Comparison of ENCODE assay signal across 8 cellular contexts in genomic region chr5:141413540-141414069, GRCh38. TPM values are rescaled to one million over a fixed set of nuclear protein-coding genes. Genes with fewer than 3 reads are reported as not detected.
DNase-seq lines count a peak whose midpoint lies in the region; ATAC-seq and TF ChIP-seq lines count a peak whose summit lies in the region.

No MANE protein-coding gene starts in this region.

- no peaks in the 10 kb centered on the region for H3F3A ChIP-seq in OCI-LY1 (ENCODE audit: insufficient read depth, low read length)

- H3K36me3 ChIP-seq in ES-I3 (ENCODE audit: insufficient read depth, low read length), result no peaks in the 10 kb centered on the region
- H3K36me3 ChIP-seq in OCI-LY1 (ENCODE audit: insufficient read depth, low read length), result no peaks in the 10 kb centered on the region
- no peaks in the 10 kb centered on the region for H3K36me3 ChIP-seq in fibroblast of lung (ENCODE audit: control insufficient read depth, insufficient read depth, low read length)
- H3K36me3 ChIP-seq in parathyroid adenoma (ENCODE audit: control insufficient read depth, insufficient read depth, low read length), result peaks cover 7% of the 10 kb centered on the region

- H3K9ac ChIP-seq in ES-I3 (ENCODE audit: low read depth, low read length), result peak overlapping the region; percentile 24; the same call in 1 of the 2 replicates
- peak overlapping the region; percentile 79 for H3K9ac ChIP-seq in OCI-LY1 (ENCODE audit: low read length)
- no peak overlapping the region for H3K9ac ChIP-seq in fibroblast of lung (ENCODE audit: insufficient read depth, low read length)
- no peak overlapping the region for H3K9ac ChIP-seq in parathyroid adenoma

- H4K20me1 ChIP-seq in OCI-LY1 (ENCODE audit: insufficient read depth, low read length), result no peaks in the 10 kb centered on the region
- H4K20me1 ChIP-seq in fibroblast of lung (ENCODE audit: control insufficient read depth, extremely low read depth, insufficient read depth, low read length), result no peaks in the 10 kb centered on the region

- DNase-seq in fibroblast of lung (ENCODE audit: low read depth in 2 of 2), result no peak
- no peak for DNase-seq in NCI-H226
- DNase-seq in AML-193 (lab: John Stamatoyannopoulos, UW), result no peak
- no peak for DNase-seq in MV-4-11 (lab: John Stamatoyannopoulos, UW)

- no peaks in the 10 kb centered on the region for H3K79me2 ChIP-seq in OCI-LY1 (ENCODE audit: insufficient read depth, low read length)
- no peaks in the 10 kb centered on the region for H3K79me2 ChIP-seq in fibroblast of lung (ENCODE audit: control insufficient read depth, insufficient read depth, low read length)
- H3K79me2 ChIP-seq in parathyroid adenoma, result no peaks in the 10 kb centered on the region

- H3K4me2 ChIP-seq in OCI-LY1 (ENCODE audit: low read length) (peak overlapping the region; percentile 96), fibroblast of lung (ENCODE audit: extremely low read depth, insufficient read depth, low read length) (peak overlapping the region; percentile 47), parathyroid adenoma (ENCODE audit: low read length) (no peak overlapping the region)

- peak overlapping the region; percentile 92; the same call in 1 of the 2 replicates for H2AFZ ChIP-seq in OCI-LY1 (ENCODE audit: low read length)
- no peak overlapping the region for H2AFZ ChIP-seq in fibroblast of lung (ENCODE audit: low read length)
- no peak overlapping the region for H2AFZ ChIP-seq in parathyroid adenoma

- no peaks in the 10 kb centered on the region for H3K9me3 ChIP-seq in ES-I3 (ENCODE audit: control insufficient read depth, insufficient read depth, low read length)
- H3K9me3 ChIP-seq in OCI-LY1 (ENCODE audit: low read length), result peaks cover 9% of the 10 kb centered on the region; the same call in 1 of the 2 replicates
- peaks cover 6% of the 10 kb centered on the region for H3K9me3 ChIP-seq in fibroblast of lung (ENCODE audit: control insufficient read depth, insufficient read depth, low read depth, low read length)
- H3K9me3 ChIP-seq in parathyroid adenoma (ENCODE audit: control insufficient read depth, low read length), result peaks cover 10% of the 10 kb centered on the region

- H3K27ac ChIP-seq in OCI-LY1 (ENCODE audit: low read depth, low read length, poor library complexity, severe bottlenecking) (no peak overlapping the region), fibroblast of lung (ENCODE audit: insufficient read depth, low read length) (no peak overlapping the region), parathyroid adenoma (no peak overlapping the region)

- no peaks in the 10 kb centered on the region for H3K27me3 ChIP-seq in OCI-LY1 (ENCODE audit: insufficient read depth, low read length)
- H3K27me3 ChIP-seq in fibroblast of lung (ENCODE audit: control insufficient read depth, insufficient read depth, low read length), result peaks cover 3% of the 10 kb centered on the region
- H3K27me3 ChIP-seq in parathyroid adenoma (ENCODE audit: control insufficient read depth, insufficient read depth, low read length), result no peaks in the 10 kb centered on the region

- H3K4me1 ChIP-seq in ES-I3 (ENCODE audit: insufficient read depth, low read length), result no peaks in the 10 kb centered on the region
- H3K4me1 ChIP-seq in OCI-LY1 (ENCODE audit: insufficient read depth, low read length, severe bottlenecking), result peaks cover 6% of the 10 kb centered on the region
- H3K4me1 ChIP-seq in fibroblast of lung (ENCODE audit: control insufficient read depth, extremely low read depth, insufficient read depth, low read length), result no peaks in the 10 kb centered on the region
- no peaks in the 10 kb centered on the region for H3K4me1 ChIP-seq in parathyroid adenoma

- no peak for ATAC-seq in GM18907 (IDR thresholded peaks at IDR 0.05; ENCODE audit: unreplicated experiment)

- peak overlapping the region; percentile 78 for H3K4me3 ChIP-seq in OCI-LY1 (ENCODE audit: low read depth, low read length, poor library complexity, severe bottlenecking)
- peak overlapping the region; percentile 26 to 69 (median 46) for H3K4me3 ChIP-seq in fibroblast of lung (replicated peaks in 1 of 4; ENCODE audit: control extremely low read depth in 1 of 4, insufficient read depth in 1 of 4, low read depth in 3 of 4, low read length in 4 of 4)
- peak overlapping the region; percentile 48 for H3K4me3 ChIP-seq in parathyroid adenoma (ENCODE audit: low read depth, low read length)

- TF ChIP-seq CTCF in OCI-LY1 (IDR thresholded peaks at IDR 0.05; ENCODE audit: low read length) (no peak), fibroblast of lung (conservative IDR thresholded peaks at IDR 0.05 in 1 of 2, IDR thresholded peaks at IDR 0.05 in 1 of 2; ENCODE audit: low read depth in 1 of 2, low read length in 2 of 2) (no peak), parathyroid adenoma (IDR thresholded peaks at IDR 0.05) (no peak)

- no peaks in the 10 kb centered on the region for H3K9me2 ChIP-seq in OCI-LY1 (ENCODE audit: low read depth, low read length)

RNA-seq across cellular contexts. Expression of gene PCDHGA10, which starts 0.8 kb away (rescaled TPM):
- 7.4 and 10.2 TPM in 2 replicates for total RNA-seq in fibroblast of lung
- polyA plus RNA-seq in fibroblast of lung, result 3.8 and 4.2 TPM in 2 replicates
- polyA plus RNA-seq in fibroblast of lung (2012), result 5.4 and 5.6 TPM in 2 replicates
- 10.8 and 15.4 TPM in 2 replicates for polyA minus RNA-seq in fibroblast of lung (ENCODE audit: low replicate concordance)

RNA-seq across cellular contexts. Expression of gene PCDHGB7, which starts 3.9 kb away (rescaled TPM):
- total RNA-seq in fibroblast of lung, result 13.0 and 13.6 TPM in 2 replicates
- polyA plus RNA-seq in fibroblast of lung, result 11.3 and 15.3 TPM in 2 replicates
- 12.0 and 19.2 TPM in 2 replicates for polyA plus RNA-seq in fibroblast of lung (2012)
- polyA minus RNA-seq in fibroblast of lung (ENCODE audit: low replicate concordance), result 25.3 and 30.8 TPM in 2 replicates

RNA-seq across cellular contexts. Expression of gene PCDHGB6, which starts 5.8 kb away (rescaled TPM):
- 3.9 and 4.3 TPM in 2 replicates for total RNA-seq in fibroblast of lung
- polyA plus RNA-seq in fibroblast of lung, result 2.6 and 2.8 TPM in 2 replicates
- polyA plus RNA-seq in fibroblast of lung (2012), result 2.8 and 3.2 TPM in 2 replicates
- polyA minus RNA-seq in fibroblast of lung (ENCODE audit: low replicate concordance), result 3.2 and 3.5 TPM in 2 replicates

RNA-seq across cellular contexts. Expression of gene PCDHGA11, which starts 7.2 kb away (rescaled TPM):
- 5.9 and 8.6 TPM in 2 replicates for total RNA-seq in fibroblast of lung
- 4.7 and 10.8 TPM in 2 replicates for polyA plus RNA-seq in fibroblast of lung
- 5.3 and 9.2 TPM in 2 replicates for polyA plus RNA-seq in fibroblast of lung (2012)
- polyA minus RNA-seq in fibroblast of lung (ENCODE audit: low replicate concordance), result 11.5 and 21.3 TPM in 2 replicates

RNA-seq across cellular contexts. Expression of gene PCDHGA9, which starts 11.0 kb away (rescaled TPM):
- 2.6 and 4.8 TPM in 2 replicates for total RNA-seq in fibroblast of lung
- polyA plus RNA-seq in fibroblast of lung, result 3.2 and 3.3 TPM in 2 replicates
- polyA plus RNA-seq in fibroblast of lung (2012), result 2.0 and 3.4 TPM in 2 replicates
- 10.3 and 19.6 TPM in 2 replicates for polyA minus RNA-seq in fibroblast of lung (ENCODE audit: low replicate concordance)

Comparison
In these comparisons a context has a peak if more than half of its experiments do, and no peak if none do; other contexts are left out.
1. H3K9ac ChIP-seq: peak in ES-I3 (single experiment) and OCI-LY1 (single experiment); none in fibroblast of lung (single experiment) and parathyroid adenoma (single experiment).
2. Peak in every context shown above with its lines, with median percentiles within 50 percentile points of each other: H3K4me3 ChIP-seq.